Comparison of ENCODE assay signal across 15 cellular contexts in genomic region chr22:41656515-41656914, GRCh38. TPM values are rescaled to one million over a fixed set of nuclear protein-coding genes. Genes with fewer than 3 reads are reported as not detected.
"Had no signal": no experiment of that assay in that cellular context is flagged by ENCODE, and none has a peak within 500 bp of the region (broad histone marks: within the 10 kb centered on the region; RNA-seq: fewer than 3 reads in every experiment).

No MANE protein-coding gene starts in this region.

- H3K4me3 Mint-ChIP-seq: activated CD4-positive, alpha-beta T cell treated with anti-CD3 and anti-CD28 coated beads, Interleukin-2, amount 10 ng/mL, durations not matched to agents 24 days and 14 days; activated naive CD4-positive, alpha-beta T cell treated with anti-CD3 and anti-CD28 coated beads, Interleukin-2, amount 50 U/mL, for 24 hours; activated T-helper 17 cell treated with anti-CD3 and anti-CD28 coated beads, Interleukin-2, amount 50 U/mL, for 72 hours; central memory CD8-positive, alpha-beta T cell; immature natural killer cell; natural killer cell treated with Interleukin-12 subunit alpha and Interleukin-12 subunit beta and Interleukin-15 and Interleukin-18, amount 100 ng/mL, for 72 hours; T-cell had no signal

- H3K4me1 ChIP-seq: body of pancreas, tibial artery had no signal

- H3K4me3 ChIP-seq: body of pancreas, tibial artery had no signal

- DNase-seq: activated CD4-positive, alpha-beta T cell treated with anti-CD3 and anti-CD28 coated beads, Interleukin-2, amount 10 ng/mL, durations not matched to agents 24 days and 14 days; amniotic stem cell; body of pancreas; dermis blood vessel endothelial cell; glutamatergic neuron; immature natural killer cell; left cardiac atrium; stimulated activated CD4-positive, alpha-beta T cell treated with anti-CD3 and anti-CD28 coated beads, Interleukin-4, amount 100 ng/mL, for 4 hours; T-cell; T1000 had no signal

- H3K27ac ChIP-seq: body of pancreas, tibial artery had no signal

- H3K27ac Mint-ChIP-seq: activated CD4-positive, alpha-beta T cell treated with anti-CD3 and anti-CD28 coated beads, Interleukin-2, amount 10 ng/mL, durations not matched to agents 24 days and 14 days; activated naive CD4-positive, alpha-beta T cell treated with anti-CD3 and anti-CD28 coated beads, Interleukin-2, amount 50 U/mL, for 24 hours; activated T-helper 17 cell treated with anti-CD3 and anti-CD28 coated beads, Interleukin-2, amount 50 U/mL, for 72 hours; immature natural killer cell; natural killer cell treated with Interleukin-12 subunit alpha and Interleukin-12 subunit beta and Interleukin-15 and Interleukin-18, amount 100 ng/mL, for 72 hours had no signal

- ATAC-seq: activated T-helper 17 cell treated with anti-CD3 and anti-CD28 coated beads, Interleukin-2, amount 50 U/mL, for 72 hours; body of pancreas; left cardiac atrium; natural killer cell treated with Interleukin-12 subunit alpha and Interleukin-12 subunit beta and Interleukin-15 and Interleukin-18, amount 100 ng/mL, for 72 hours; T-cell had no signal

- H3K4me1 Mint-ChIP-seq: activated naive CD4-positive, alpha-beta T cell treated with anti-CD3 and anti-CD28 coated beads, Interleukin-2, amount 50 U/mL, for 24 hours; activated T-helper 17 cell treated with anti-CD3 and anti-CD28 coated beads, Interleukin-2, amount 50 U/mL, for 72 hours; central memory CD8-positive, alpha-beta T cell; immature natural killer cell; T-cell had no signal

- H3K27me3 ChIP-seq: body of pancreas, tibial artery had no signal

- H3K27me3 Mint-ChIP-seq: activated CD4-positive, alpha-beta T cell treated with anti-CD3 and anti-CD28 coated beads, Interleukin-2, amount 10 ng/mL, durations not matched to agents 24 days and 14 days; activated naive CD4-positive, alpha-beta T cell treated with anti-CD3 and anti-CD28 coated beads, Interleukin-2, amount 50 U/mL, for 24 hours; activated T-helper 17 cell treated with anti-CD3 and anti-CD28 coated beads, Interleukin-2, amount 50 U/mL, for 72 hours; central memory CD8-positive, alpha-beta T cell; natural killer cell treated with Interleukin-12 subunit alpha and Interleukin-12 subunit beta and Interleukin-15 and Interleukin-18, amount 100 ng/mL, for 72 hours; T-cell had no signal

- H3K9me3 Mint-ChIP-seq: activated CD4-positive, alpha-beta T cell treated with anti-CD3 and anti-CD28 coated beads, Interleukin-2, amount 10 ng/mL, durations not matched to agents 24 days and 14 days; activated naive CD4-positive, alpha-beta T cell treated with anti-CD3 and anti-CD28 coated beads, Interleukin-2, amount 50 U/mL, for 24 hours; activated T-helper 17 cell treated with anti-CD3 and anti-CD28 coated beads, Interleukin-2, amount 50 U/mL, for 72 hours; central memory CD8-positive, alpha-beta T cell; immature natural killer cell; natural killer cell treated with Interleukin-12 subunit alpha and Interleukin-12 subunit beta and Interleukin-15 and Interleukin-18, amount 100 ng/mL, for 72 hours; T-cell had no signal

- H3K9me3 ChIP-seq: body of pancreas, tibial artery had no signal

RNA-seq across cellular contexts. Expression of gene MEI1, which starts 42.8 kb away (rescaled TPM):
- total RNA-seq: body of pancreas had no signal
